Comparison of ENCODE assay signal across 8 cellular contexts in genomic region chr9:2623046-2623865, GRCh38. TPM values are rescaled to one million over a fixed set of nuclear protein-coding genes. Genes with fewer than 3 reads are reported as not detected.
A peak's percentile ranks its signal among the peaks of the same experiment; 100 is the strongest.
DNase-seq lines count a peak whose midpoint lies in the region; ATAC-seq, FAIRE-seq and TF ChIP-seq lines count a peak whose summit lies in the region.

No MANE protein-coding gene starts in this region.

- peak; percentile 18; the same call in 1 of the 2 replicates for TF ChIP-seq POLR2A in A549 (IDR thresholded peaks at IDR 0.05; ENCODE audit: low read length)
- TF ChIP-seq POLR2A in GM12891 (IDR thresholded peaks at IDR 0.05; ENCODE audit: low read depth, low read length), result no peak

- DNase-seq in A549 (ENCODE audit: low read depth in 1 of 2, low spot score in 1 of 2), result peak; percentile 71 to 89
- peak; percentile 16 for DNase-seq in GM12891 (ENCODE audit: insufficient read length, low spot score)
- DNase-seq in NCI-H1105 (lab: John Stamatoyannopoulos, UW), result peak; percentile 13
- peak; percentile 67 for DNase-seq in left ventricle myocardium inferior
- DNase-seq in occipital lobe (lab: John Stamatoyannopoulos, UW), result peak; percentile 60
- DNase-seq in GM20000 (ENCODE audit: low spot score), result no peak
- DNase-seq in OCI-M1 (lab: John Stamatoyannopoulos, UW), result no peak

- POLR2A ChIA-PET in A549 (lab: Yijun Ruan, JAX), result interaction anchor here (1.1 to 1.4 kb wide), 2 partner anchors 20 to 187 kb away, joined by 3 read pairs; no protein-coding TSS in a partner anchor

- peaks cover 26% of the 10 kb centered on the region for H3K27me3 ChIP-seq in left ventricle myocardium inferior (ENCODE audit: low read depth)

- H3K36me3 ChIP-seq in left ventricle myocardium inferior, result no peaks in the 10 kb centered on the region

- H3K27ac ChIP-seq in A549 (peak overlapping the region; percentile 93), adipose tissue (ENCODE audit: low read depth, low read length) (peak overlapping the region; percentile 19), left ventricle myocardium inferior (replicated peaks) (peak overlapping the region; percentile 96)

- H3K4me1 ChIP-seq in A549, result peaks cover 24% of the 10 kb centered on the region
- H3K4me1 ChIP-seq in left ventricle myocardium inferior, result peaks cover 75% of the 10 kb centered on the region

- FAIRE-seq in A549 (lab: Jason Lieb, UNC) (peak; percentile 76), GM12891 (lab: Jason Lieb, UNC) (peak; percentile 73)

- H3K9me3 ChIP-seq in A549 (no peaks in the 10 kb centered on the region), left ventricle myocardium inferior (replicated peaks) (no peaks in the 10 kb centered on the region)

- peak in 1 of 2 experiments; percentile 18; a peak in 1 of 5 replicates for TF ChIP-seq EP300 in A549 (IDR thresholded peaks at IDR 0.05)

- ATAC-seq in A549, result peak; percentile 58 to 80

- intact Hi-C loops in left ventricle myocardium inferior (cut with micrococcal nuclease), result no loop called here

- TF ChIP-seq RAD21 in A549 (conservative IDR thresholded peaks at IDR 0.05 in 1 of 2, IDR thresholded peaks at IDR 0.05 in 1 of 2), result no peak

- CTCF ChIA-PET in A549 (lab: Yijun Ruan, JAX), result interaction anchor here (1.3 to 1.4 kb wide), 2 partner anchors 89 to 491 kb away, joined by 3 read pairs; no protein-coding TSS in a partner anchor

- peak overlapping the region; percentile 89 for H3K4me2 ChIP-seq in A549

- WGBS in A549 (ENCODE audit: missing lambda C conversion rate), result 5% methylated on average over 30 of the region's 46 CpGs
- 2 to 6% (median 6%) methylated on average over 46 of the region's 46 CpGs for WGBS in adipose tissue, 3 donors

- TF ChIP-seq CTCF in A549 (IDR thresholded peaks at IDR 0.05) (no peak), left ventricle myocardium inferior (IDR thresholded peaks at IDR 0.05; ENCODE audit: borderline replicate concordance) (no peak), GM20000 (IDR thresholded peaks at IDR 0.05; ENCODE audit: extremely low read depth, missing control alignments) (no peak)

- peak overlapping the region; percentile 90 for H3K4me3 ChIP-seq in A549
- peak overlapping the region; percentile 84 for H3K4me3 ChIP-seq in left ventricle myocardium inferior

TF ChIP-seq in A549, 52 proteins besides CTCF, POLR2A, EP300 and RAD21 (continues in another document):
- no peak for TF ChIP-seq FOSL2 (IDR thresholded peaks at IDR 0.05)
- no peak for TF ChIP-seq FOSL2 (CRISPR knock-in tag; IDR thresholded peaks at IDR 0.05)
- TF ChIP-seq KDM1A (IDR thresholded peaks at IDR 0.05; ENCODE audit: low read depth), result no peak
- 0 out of 3 replicates have a peak, but pooled peaks have one; percentile 50 for TF ChIP-seq BCL3 (IDR thresholded peaks at IDR 0.05)
- no peak; the same call in 2 of the 3 replicates for TF ChIP-seq SMC3 (IDR thresholded peaks at IDR 0.05)
- TF ChIP-seq E2F6 (IDR thresholded peaks at IDR 0.05; ENCODE audit: borderline replicate concordance, low read depth), result peak; percentile 75; the same call in 1 of the 2 replicates
- TF ChIP-seq HES2 (IDR thresholded peaks at IDR 0.05), result no peak
- TF ChIP-seq USF2 (IDR thresholded peaks at IDR 0.05), result peak; percentile 96
- TF ChIP-seq ZFP36 (IDR thresholded peaks at IDR 0.05; ENCODE audit: borderline replicate concordance, partially characterized antibody), result no peak
- peak; percentile 18; the same call in 1 of the 2 replicates for TF ChIP-seq MYC (IDR thresholded peaks at IDR 0.05; ENCODE audit: borderline replicate concordance, low read length)
- no peak for TF ChIP-seq TFCP2L1 (CRISPR knock-in tag; IDR thresholded peaks at IDR 0.05)

TF ChIP-seq in GM12891, 5 proteins besides CTCF, POLR2A, EP300 and RAD21:
- TF ChIP-seq SPI1 (IDR thresholded peaks at IDR 0.05; ENCODE audit: low read depth, low read length) (no peak), TAF1 (IDR thresholded peaks at IDR 0.05; ENCODE audit: low read depth, low read length) (no peak), POU2F2 (IDR thresholded peaks at IDR 0.05; ENCODE audit: low read depth, low read length) (no peak), POLR2AphosphoS5 (IDR thresholded peaks at IDR 0.05; ENCODE audit: low read depth, low read length) (no peak), PAX5 (IDR thresholded peaks at IDR 0.05; ENCODE audit: insufficient read depth, low read length, severe bottlenecking) (no peak)

RNA-seq across cellular contexts. Expression of gene VLDLR, which starts 1.7 kb away (rescaled TPM):
- 49.0 and 55.9 TPM in 2 replicates for polyA plus RNA-seq in A549 (2011; rRNA removed)
- 10.7 and 11.5 TPM in 2 replicates for polyA plus RNA-seq in A549 (2012; cell fraction: cytosol; rRNA removed)
- polyA plus RNA-seq in A549 (2012; cell fraction: nucleus; rRNA removed), result 18.0 and 18.5 TPM in 2 replicates
- polyA plus RNA-seq in A549 (2017; fragmentation: RNase III; extraction: RNeasy Plus Mini Kit Qiagen cat#74134 plus additional on column Dnase treatment), result 27.9 to 29.9 TPM (median 28.6 TPM) in 3 replicates
- 47.1 and 50.0 TPM in 2 replicates for polyA minus RNA-seq in A549 (2011; rRNA and poly(A)+ RNA removed)
- polyA plus RNA-seq in GM12891 (2012; ENCODE audit: low read depth, missing spikeins), result 4.5 TPM
- 10 to 100 TPM in 2 of 3 donors, 1 to 10 TPM in 1; 7.1 to 14.6 (median 13.2) TPM for polyA plus RNA-seq in adipose tissue
- total RNA-seq in left ventricle myocardium inferior, result 144 TPM
- total RNA-seq in occipital lobe, result 45.7 TPM

Comparison
In these comparisons a context has a peak if more than half of its experiments do, and no peak if none do; other contexts are left out.
1. DNase-seq: peak in A549 (2 of 2), GM12891 (single experiment), NCI-H1105 (single experiment), left ventricle myocardium inferior (single experiment) and occipital lobe (single experiment); none in GM20000 (single experiment) and OCI-M1 (single experiment).
2. H3K27ac ChIP-seq: peak in every context shown above with its lines; median percentile 96 in left ventricle myocardium inferior; 93 in A549; 19 in adipose tissue.